In genomic region chr6:2222275-2222842, GRCh38 we compare ENCODE assay signal across 8 cellular contexts. TPM values are rescaled to one million over a fixed set of nuclear protein-coding genes. Genes with fewer than 3 reads are reported as not detected.
DNase-seq lines count a peak whose midpoint lies in the region; ATAC-seq, FAIRE-seq and TF ChIP-seq lines count a peak whose summit lies in the region.

No MANE protein-coding gene starts in this region.

- H3K27me3 ChIP-seq in GM23338 (ENCODE audit: insufficient read depth) (no peaks in the 10 kb centered on the region), OCI-LY1 (ENCODE audit: insufficient read depth, low read length) (no peaks in the 10 kb centered on the region)

- peaks cover 2% of the 10 kb centered on the region for H3K27me3 Mint-ChIP-seq in GM23338 (ENCODE audit: insufficient read depth, low read depth, poor library complexity)
- no peaks in the 10 kb centered on the region for H3K27me3 Mint-ChIP-seq in stimulated activated memory B cell treated with anti-CD40 and anti-IgM and Interleukin-4, amounts not matched to agents 10 μg/mL and 1 μg/mL and 100 μg/mL, for 72 hours

- H3F3A ChIP-seq in GM23338 (replicated peaks; ENCODE audit: low read depth) (no peaks in the 10 kb centered on the region), OCI-LY1 (ENCODE audit: insufficient read depth, low read length) (no peaks in the 10 kb centered on the region)

- H4K20me1 ChIP-seq in GM23338 (replicated peaks; ENCODE audit: insufficient read depth) = peaks cover 15% of the 10 kb centered on the region; the same call in 1 of the 2 replicates
- H4K20me1 ChIP-seq in OCI-LY1 (ENCODE audit: insufficient read depth, low read length) = no peaks in the 10 kb centered on the region

- H3K4me1 ChIP-seq in GM23338 (ENCODE audit: insufficient read depth) = peaks cover 16% of the 10 kb centered on the region
- peaks cover 6% of the 10 kb centered on the region for H3K4me1 ChIP-seq in OCI-LY1 (ENCODE audit: insufficient read depth, low read length, severe bottlenecking)

- H3K9me2 ChIP-seq in GM23338 (ENCODE audit: insufficient read depth) = no peaks in the 10 kb centered on the region
- H3K9me2 ChIP-seq in OCI-LY1 (ENCODE audit: low read depth, low read length) = no peaks in the 10 kb centered on the region

- no peak overlapping the region for H3K27ac ChIP-seq in GM23338 (ENCODE audit: low read depth)
- H3K27ac ChIP-seq in OCI-LY1 (ENCODE audit: low read depth, low read length, poor library complexity, severe bottlenecking) = no peak overlapping the region

- no peak overlapping the region for H3K4me3 Mint-ChIP-seq in GM23338
- peak overlapping the region; percentile 80 for H3K4me3 Mint-ChIP-seq in stimulated activated memory B cell treated with anti-CD40 and anti-IgM and Interleukin-4, amounts not matched to agents 10 μg/mL and 1 μg/mL and 100 μg/mL, for 72 hours

- no peaks in the 10 kb centered on the region for H3K36me3 ChIP-seq in GM23338 (ENCODE audit: insufficient read depth)
- no peaks in the 10 kb centered on the region for H3K36me3 ChIP-seq in OCI-LY1 (ENCODE audit: insufficient read depth, low read length)

- H3K4me3 ChIP-seq in GM23338 (no peak overlapping the region), OCI-LY1 (ENCODE audit: low read depth, low read length, poor library complexity, severe bottlenecking) (peak overlapping the region; percentile 45), fibroblast of pulmonary artery (replicated peaks; ENCODE audit: low read depth, low read length) (peak overlapping the region; percentile 49)

- H3K9me3 ChIP-seq in OCI-LY1 (ENCODE audit: low read length) = no peaks in the 10 kb centered on the region

- H3K36me3 Mint-ChIP-seq in GM23338 (ENCODE audit: low read depth) = no peaks in the 10 kb centered on the region
- H3K36me3 Mint-ChIP-seq in stimulated activated memory B cell treated with anti-CD40 and anti-IgM and Interleukin-4, amounts not matched to agents 10 μg/mL and 1 μg/mL and 100 μg/mL, for 72 hours = no peaks in the 10 kb centered on the region

- peaks cover 82% of the 10 kb centered on the region for H3K79me2 ChIP-seq in GM23338 (replicated peaks; ENCODE audit: insufficient read depth)
- no peaks in the 10 kb centered on the region for H3K79me2 ChIP-seq in OCI-LY1 (ENCODE audit: insufficient read depth, low read length)

- no peaks in the 10 kb centered on the region for H3K9me3 Mint-ChIP-seq in GM23338
- no peaks in the 10 kb centered on the region for H3K9me3 Mint-ChIP-seq in stimulated activated memory B cell treated with anti-CD40 and anti-IgM and Interleukin-4, amounts not matched to agents 10 μg/mL and 1 μg/mL and 100 μg/mL, for 72 hours

- peak; percentile 44 for DNase-seq in GM23338 (ENCODE audit: low spot score)
- no peak for DNase-seq in fibroblast of pulmonary artery (ENCODE audit: low read depth)
- no peak for DNase-seq in RCC 7860 (ENCODE audit: low spot score)
- DNase-seq in GM13976 (ENCODE audit: low spot score) = no peak

- TF ChIP-seq CTCF in GM23338 (conservative IDR thresholded peaks at IDR 0.05; ENCODE audit: low read depth in 2 of 2) = no peak
- no peak for TF ChIP-seq CTCF in OCI-LY1 (IDR thresholded peaks at IDR 0.05; ENCODE audit: low read length)
- no peak for TF ChIP-seq CTCF in fibroblast of pulmonary artery (IDR thresholded peaks at IDR 0.05; ENCODE audit: low read length, missing control alignments)
- TF ChIP-seq CTCF in GM13976 (IDR thresholded peaks at IDR 0.05; ENCODE audit: borderline replicate concordance, control extremely low read depth, extremely low read depth, insufficient read depth, missing control alignments) = no peak

- peak; percentile 72 for ATAC-seq in GM23338
- ATAC-seq in stimulated activated memory B cell treated with anti-CD40 and anti-IgM and Interleukin-4, amounts not matched to agents 10 μg/mL and 1 μg/mL and 100 μg/mL, for 72 hours = no peak
- ATAC-seq in HG02623 (IDR thresholded peaks at IDR 0.05; ENCODE audit: unreplicated experiment) = no peak
- no peak for ATAC-seq in GM19035 (IDR thresholded peaks at IDR 0.05; ENCODE audit: unreplicated experiment)

- no peak for FAIRE-seq in RCC 7860 (lab: Jason Lieb, UNC)

- no peak overlapping the region for H3K9ac ChIP-seq in OCI-LY1 (ENCODE audit: low read length)

- H2AFZ ChIP-seq in GM23338 (no peak overlapping the region), OCI-LY1 (ENCODE audit: low read length) (no peak overlapping the region)

- no peak overlapping the region for H3K27ac Mint-ChIP-seq in GM23338
- H3K27ac Mint-ChIP-seq in stimulated activated memory B cell treated with anti-CD40 and anti-IgM and Interleukin-4, amounts not matched to agents 10 μg/mL and 1 μg/mL and 100 μg/mL, for 72 hours = peak overlapping the region; percentile 84

- H3K4me2 ChIP-seq in GM23338 (no peak overlapping the region), OCI-LY1 (ENCODE audit: low read length) (peak overlapping the region; percentile 58)

- in situ Hi-C loops in GM13976 (cut with MboI; ENCODE audit: low sequenced_read_pairs, unreplicated experiment) = no loop called here

- H3K4me1 Mint-ChIP-seq in GM23338 = peaks cover 26% of the 10 kb centered on the region
- peaks cover 29% of the 10 kb centered on the region for H3K4me1 Mint-ChIP-seq in stimulated activated memory B cell treated with anti-CD40 and anti-IgM and Interleukin-4, amounts not matched to agents 10 μg/mL and 1 μg/mL and 100 μg/mL, for 72 hours

TF ChIP-seq in GM23338, 12 proteins besides CTCF, POLR2A, EP300 and RAD21 (continues in another document):
- no peak for TF ChIP-seq EZH2phosphoT487 (IDR thresholded peaks at IDR 0.05; ENCODE audit: unreplicated experiment)
- no peak for TF ChIP-seq POLR2AphosphoS5 (IDR thresholded peaks at IDR 0.05; ENCODE audit: low read depth)
- no peak for TF ChIP-seq NANOG (IDR thresholded peaks at IDR 0.05; ENCODE audit: borderline replicate concordance)
- TF ChIP-seq STAT1 (IDR thresholded peaks at IDR 0.05; ENCODE audit: unreplicated experiment) = no peak
- no peak for TF ChIP-seq ZNF331 (CRISPR knock-in tag; IDR thresholded peaks at IDR 0.05; ENCODE audit: low read depth)
- TF ChIP-seq ZNF114 (CRISPR knock-in tag; IDR thresholded peaks at IDR 0.05) = no peak
- no peak for TF ChIP-seq JUNB (IDR thresholded peaks at IDR 0.05; ENCODE audit: unreplicated experiment)
- TF ChIP-seq CREB1 (CRISPR knock-in tag; IDR thresholded peaks at IDR 0.05; ENCODE audit: low read depth) = no peak
- no peak for TF ChIP-seq ETS1 (IDR thresholded peaks at IDR 0.05)

RNA-seq across cellular contexts. Expression of gene GMDS, which starts 23.0 kb away (rescaled TPM):
- total RNA-seq in GM23338 (2014; rRNA removed; shearing (Covaris generic)) = 30.1 and 35.7 TPM in 2 replicates
- 36.5 and 44.6 TPM in 2 replicates for polyA plus RNA-seq in GM23338 (2016; fragmentation: Nextera tagmentation; extraction: Ambion mirVana)
